Comparison of ENCODE assay signal across 14 cellular contexts in the genomic region with DNA sequence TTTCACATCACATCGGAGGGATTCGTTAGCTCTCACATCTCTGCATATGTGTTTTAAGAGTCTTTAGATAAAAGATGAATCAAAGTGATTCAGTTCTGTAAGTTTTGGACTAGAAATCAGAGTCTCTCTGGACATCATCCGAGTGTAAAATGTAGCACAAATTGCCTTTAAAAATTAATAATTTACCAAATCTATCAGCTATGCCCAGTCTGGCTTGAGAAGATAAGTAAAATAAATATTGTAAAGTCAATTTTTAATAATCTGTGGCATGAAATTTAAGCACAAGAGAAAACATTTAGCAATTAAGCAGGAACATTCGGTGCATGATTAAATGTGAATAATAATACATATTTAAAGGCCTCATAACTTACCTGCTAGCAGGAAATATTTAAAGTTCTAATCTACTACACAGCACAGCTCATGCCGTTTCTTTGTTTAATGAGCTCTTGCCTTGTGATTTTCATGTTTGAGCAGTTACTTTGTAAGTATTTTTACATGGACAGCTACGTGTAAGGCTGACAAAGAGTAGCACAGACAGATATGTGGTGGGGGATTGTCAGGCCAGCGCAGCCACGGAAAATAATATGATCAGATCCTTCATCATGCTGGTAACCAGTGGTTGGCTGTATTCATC.
DNase-seq lines count a peak whose midpoint lies in the region; ATAC-seq and TF ChIP-seq lines count a peak whose summit lies in the region.
"Had no signal": no experiment of that assay in that cellular context is flagged by ENCODE, and none has a peak within 500 bp of the region (broad histone marks: within the 10 kb centered on the region; RNA-seq: fewer than 3 reads in every experiment).

No MANE protein-coding gene starts in this region.

- H3K79me2 ChIP-seq in HCT116 (ENCODE audit: insufficient read depth, low read length), result no peaks in the 10 kb centered on the region
- no peaks in the 10 kb centered on the region for H3K79me2 ChIP-seq in SU-DHL-6 (ENCODE audit: insufficient read depth, low read length)
- no peaks in the 10 kb centered on the region for H3K79me2 ChIP-seq in hepatocyte
- no peaks in the 10 kb centered on the region for H3K79me2 ChIP-seq in parathyroid adenoma

- no TSS peak for BruUV-seq in HCT116 (replicated peaks; lab: Mats Ljungman, UMichigan)

- peaks cover 6% of the 10 kb centered on the region for H3K4me1 Mint-ChIP-seq in activated T-helper 1 cell treated with anti-CD3 and anti-CD28 coated beads, Interleukin-12 subunit alpha, Interleukin-12 subunit beta, Interleukin-2, Interleukin-4 antibody, amounts not matched to agents 30 ng/mL and 10 ng/mL and 1 ng/mL, durations not matched to agents 14 hours and 24 hours and 36 hours (ENCODE audit: low read depth)

- intact Hi-C loops in HCT116 (cut with micrococcal nuclease), result no loop called here
- intact Hi-C loops in activated T-helper 1 cell treated with anti-CD3 and anti-CD28 coated beads, Interleukin-12 subunit alpha, Interleukin-12 subunit beta, Interleukin-2, Interleukin-4 antibody, amounts not matched to agents 30 ng/mL and 10 ng/mL and 1 ng/mL, durations not matched to agents 14 hours and 24 hours and 36 hours (cut with micrococcal nuclease), result no loop called here

- H3K27me3 ChIP-seq in HCT116 (ENCODE audit: insufficient read depth, low read length), result peaks cover 11% of the 10 kb centered on the region; the same call in 1 of the 2 replicates
- H3K27me3 ChIP-seq in SU-DHL-6 (ENCODE audit: low read length), result no peaks in the 10 kb centered on the region
- peaks cover 10% of the 10 kb centered on the region for H3K27me3 ChIP-seq in hepatocyte
- no peaks in the 10 kb centered on the region for H3K27me3 ChIP-seq in parathyroid adenoma (ENCODE audit: control insufficient read depth, insufficient read depth, low read length)
- H3K27me3 ChIP-seq: foreskin keratinocyte had no signal

- H3K9me3 ChIP-seq in HCT116 (ENCODE audit: control insufficient read depth in 1 of 2, insufficient read depth in 1 of 2, low read depth in 1 of 2, low read length in 2 of 2), result no peaks in the 10 kb centered on the region
- H3K9me3 ChIP-seq in SU-DHL-6 (ENCODE audit: insufficient read depth, low read length), result no peaks in the 10 kb centered on the region
- H3K9me3 ChIP-seq in hepatocyte (ENCODE audit: low read depth), result no peaks in the 10 kb centered on the region
- H3K9me3 ChIP-seq in parathyroid adenoma (ENCODE audit: control insufficient read depth, low read length), result no peaks in the 10 kb centered on the region
- H3K9me3 ChIP-seq: spleen, thoracic aorta had no signal

- no peak for TF ChIP-seq RAD21 in HCT116 (IDR thresholded peaks at IDR 0.05; ENCODE audit: low read depth)

- H4K20me1 ChIP-seq in HCT116 (ENCODE audit: insufficient read depth), result no peaks in the 10 kb centered on the region
- no peaks in the 10 kb centered on the region for H4K20me1 ChIP-seq in SU-DHL-6 (ENCODE audit: low read depth, low read length)
- H4K20me1 ChIP-seq in hepatocyte (ENCODE audit: insufficient read depth, poor library complexity, severe bottlenecking), result no peaks in the 10 kb centered on the region

- H3K27ac ChIP-seq in HCT116 (ENCODE audit: low read depth, low read length), result no peak overlapping the region
- H3K27ac ChIP-seq in SU-DHL-6 (ENCODE audit: low read depth, low read length), result no peak overlapping the region
- H3K27ac ChIP-seq in hepatocyte, result no peak overlapping the region
- no peak overlapping the region for H3K27ac ChIP-seq in parathyroid adenoma
- H3K27ac ChIP-seq: coronary artery, foreskin keratinocyte, KMS-11, thoracic aorta had no signal

- CTCF ChIA-PET in HCT116 (lab: Charles Lee), result interaction anchor here (1.2 to 1.4 kb wide), 3 partner anchors 11 to 15 kb away, joined by 3 read pairs; no protein-coding TSS in a partner anchor

- H3K4me1 ChIP-seq in HCT116 (ENCODE audit: control insufficient read depth in 1 of 2, insufficient read depth in 2 of 2, low read length in 2 of 2) (no peaks in the 10 kb centered on the region), hepatocyte (ENCODE audit: insufficient read depth) (no peaks in the 10 kb centered on the region), parathyroid adenoma (peaks cover 5% of the 10 kb centered on the region)
- H3K4me1 ChIP-seq: foreskin keratinocyte had no signal

- no peak overlapping the region for H3K27ac Mint-ChIP-seq in activated T-helper 1 cell treated with anti-CD3 and anti-CD28 coated beads, Interleukin-12 subunit alpha, Interleukin-12 subunit beta, Interleukin-2, Interleukin-4 antibody, amounts not matched to agents 30 ng/mL and 10 ng/mL and 1 ng/mL, durations not matched to agents 14 hours and 24 hours and 36 hours
- H3K27ac Mint-ChIP-seq: activated naive CD4-positive, alpha-beta T cell treated with anti-CD3 and anti-CD28 coated beads, Interleukin-2, amount 10 ng/mL, durations not matched to agents 7 days and 5 days had no signal

- no peak overlapping the region for H3K9ac ChIP-seq in HCT116 (ENCODE audit: low read length)
- H3K9ac ChIP-seq in SU-DHL-6 (ENCODE audit: low read length), result peak overlapping the region; percentile 44
- H3K9ac ChIP-seq in parathyroid adenoma, result no peak overlapping the region
- H3K9ac ChIP-seq: KMS-11 had no signal

- TF ChIP-seq CTCF in HCT116 (IDR thresholded peaks at IDR 0.05 in 2 of 3, conservative IDR thresholded peaks at IDR 0.05 in 1 of 3; ENCODE audit: borderline replicate concordance in 1 of 3, insufficient read depth in 1 of 3, low read depth in 2 of 3, low read length in 2 of 3), result no peak
- no peak for TF ChIP-seq CTCF in SU-DHL-6 (IDR thresholded peaks at IDR 0.05; ENCODE audit: insufficient read depth, low read length, poor library complexity, severe bottlenecking)
- no peak for TF ChIP-seq CTCF in hepatocyte (IDR thresholded peaks at IDR 0.05; ENCODE audit: poor library complexity)
- TF ChIP-seq CTCF in parathyroid adenoma (IDR thresholded peaks at IDR 0.05), result no peak
- TF ChIP-seq CTCF in foreskin fibroblast (IDR thresholded peaks at IDR 0.05; ENCODE audit: low read depth, low read length), result no peak

- H2AFZ ChIP-seq in HCT116 (ENCODE audit: low read depth, low read length, poor library complexity, severe bottlenecking) (peak overlapping the region; percentile 32), SU-DHL-6 (ENCODE audit: low read depth, low read length, severe bottlenecking) (no peak overlapping the region), hepatocyte (no peak overlapping the region), parathyroid adenoma (peak overlapping the region; percentile 86)

- WGBS in hepatocyte (ENCODE audit: low lambda C conversion rate, missing lambda C conversion rate), result 57% methylated on average over 8 of the region's 8 CpGs

- RAD21 ChIA-PET in HCT116 (lab: Charles Lee; ENCODE audit: low non-redundant PET in 1 of 2, low total read pairs in 2 of 2, uncharacterized antibody in 2 of 2, unreplicated experiment in 2 of 2), result no interaction called here

- no peak for ATAC-seq in HCT116

- DNase-seq in HCT116 (ENCODE audit: low read depth, low spot score) (no peak), hepatocyte (ENCODE audit: low spot score) (no peak), occipital lobe (lab: John Stamatoyannopoulos, UW) (no peak), NCI-H1048 (lab: John Stamatoyannopoulos, UW) (no peak), foreskin fibroblast (no peak)
- no peak for DNase-seq in activated T-helper 1 cell treated with anti-CD3 and anti-CD28 coated beads, Interleukin-12 subunit alpha, Interleukin-12 subunit beta, Interleukin-2, Interleukin-4 antibody, amounts not matched to agents 30 ng/mL and 10 ng/mL and 1 ng/mL, durations not matched to agents 14 hours and 24 hours and 36 hours (ENCODE audit: low spot score)
- DNase-seq: activated naive CD4-positive, alpha-beta T cell treated with anti-CD3 and anti-CD28 coated beads, Interleukin-2, amount 10 ng/mL, durations not matched to agents 7 days and 5 days had no signal

- H3K9me2 ChIP-seq in HCT116 (ENCODE audit: insufficient read depth), result no peaks in the 10 kb centered on the region
- H3K9me2 ChIP-seq in SU-DHL-6 (replicated peaks; ENCODE audit: insufficient read depth, low read length), result no peaks in the 10 kb centered on the region
- H3K9me2 ChIP-seq in hepatocyte (replicated peaks; ENCODE audit: insufficient read depth), result no peaks in the 10 kb centered on the region

- POLR2A ChIA-PET in HCT116 (lab: Charles Lee), result no interaction called here

- H3K36me3 Mint-ChIP-seq in activated T-helper 1 cell treated with anti-CD3 and anti-CD28 coated beads, Interleukin-12 subunit alpha, Interleukin-12 subunit beta, Interleukin-2, Interleukin-4 antibody, amounts not matched to agents 30 ng/mL and 10 ng/mL and 1 ng/mL, durations not matched to agents 14 hours and 24 hours and 36 hours (ENCODE audit: low read depth), result no peaks in the 10 kb centered on the region
- H3K36me3 Mint-ChIP-seq: activated naive CD4-positive, alpha-beta T cell treated with anti-CD3 and anti-CD28 coated beads, Interleukin-2, amount 10 ng/mL, durations not matched to agents 7 days and 5 days had no signal

- H3K9me3 Mint-ChIP-seq in activated T-helper 1 cell treated with anti-CD3 and anti-CD28 coated beads, Interleukin-12 subunit alpha, Interleukin-12 subunit beta, Interleukin-2, Interleukin-4 antibody, amounts not matched to agents 30 ng/mL and 10 ng/mL and 1 ng/mL, durations not matched to agents 14 hours and 24 hours and 36 hours, result no peaks in the 10 kb centered on the region
- H3K9me3 Mint-ChIP-seq: activated naive CD4-positive, alpha-beta T cell treated with anti-CD3 and anti-CD28 coated beads, Interleukin-2, amount 10 ng/mL, durations not matched to agents 7 days and 5 days had no signal

- TF ChIP-seq POLR2A in HCT116 (IDR thresholded peaks at IDR 0.05; ENCODE audit: borderline replicate concordance, extremely low read depth, insufficient read depth, insufficient read length), result no peak

- no peak overlapping the region for H3K4me3 Mint-ChIP-seq in activated T-helper 1 cell treated with anti-CD3 and anti-CD28 coated beads, Interleukin-12 subunit alpha, Interleukin-12 subunit beta, Interleukin-2, Interleukin-4 antibody, amounts not matched to agents 30 ng/mL and 10 ng/mL and 1 ng/mL, durations not matched to agents 14 hours and 24 hours and 36 hours
- H3K4me3 Mint-ChIP-seq: activated naive CD4-positive, alpha-beta T cell treated with anti-CD3 and anti-CD28 coated beads, Interleukin-2, amount 10 ng/mL, durations not matched to agents 7 days and 5 days had no signal

- H3K4me2 ChIP-seq in HCT116 (ENCODE audit: low read length), result peak overlapping the region; percentile 64
- H3K4me2 ChIP-seq in SU-DHL-6 (ENCODE audit: low read depth, low read length, poor library complexity, severe bottlenecking), result peak overlapping the region; percentile 64
- H3K4me2 ChIP-seq in hepatocyte, result peak overlapping the region; percentile 87
- H3K4me2 ChIP-seq in parathyroid adenoma (ENCODE audit: low read length), result no peak overlapping the region
- H3K4me2 ChIP-seq: KMS-11 had no signal

- H3K4me3 ChIP-seq in HCT116 (replicated peaks in 1 of 2; ENCODE audit: low read depth in 1 of 2, low read length in 2 of 2) (no peak overlapping the region), SU-DHL-6 (ENCODE audit: insufficient read depth, low read length, poor library complexity, severe bottlenecking) (no peak overlapping the region), hepatocyte (no peak overlapping the region), parathyroid adenoma (ENCODE audit: low read depth, low read length) (no peak overlapping the region), foreskin fibroblast (ENCODE audit: low read depth in 1 of 2, low read length in 2 of 2) (no peak overlapping the region)
- H3K4me3 ChIP-seq: coronary artery, thoracic aorta had no signal

- H3K27me3 Mint-ChIP-seq in activated T-helper 1 cell treated with anti-CD3 and anti-CD28 coated beads, Interleukin-12 subunit alpha, Interleukin-12 subunit beta, Interleukin-2, Interleukin-4 antibody, amounts not matched to agents 30 ng/mL and 10 ng/mL and 1 ng/mL, durations not matched to agents 14 hours and 24 hours and 36 hours (ENCODE audit: insufficient read depth), result peaks cover 20% of the 10 kb centered on the region

- H3F3A ChIP-seq in SU-DHL-6 (ENCODE audit: insufficient read depth), result 0 out of 2 replicates have a peak, but pooled peaks cover 15% of the 10 kb centered on the region

- H3K36me3 ChIP-seq in HCT116 (ENCODE audit: control insufficient read depth in 1 of 2, insufficient read depth in 2 of 2, low read length in 2 of 2) (no peaks in the 10 kb centered on the region), SU-DHL-6 (ENCODE audit: low read length) (no peaks in the 10 kb centered on the region), hepatocyte (replicated peaks; ENCODE audit: insufficient read depth, low read depth) (no peaks in the 10 kb centered on the region), parathyroid adenoma (ENCODE audit: control insufficient read depth, insufficient read depth, low read length) (no peaks in the 10 kb centered on the region)
- H3K36me3 ChIP-seq: spleen, thoracic aorta had no signal

Comparison
In these comparisons a context has a peak if more than half of its experiments do, and no peak if none do; other contexts are left out.
1. H2AFZ ChIP-seq: peak in HCT116 (single experiment) and parathyroid adenoma (single experiment); none in SU-DHL-6 (single experiment) and hepatocyte (single experiment).